In the genomic region with DNA sequence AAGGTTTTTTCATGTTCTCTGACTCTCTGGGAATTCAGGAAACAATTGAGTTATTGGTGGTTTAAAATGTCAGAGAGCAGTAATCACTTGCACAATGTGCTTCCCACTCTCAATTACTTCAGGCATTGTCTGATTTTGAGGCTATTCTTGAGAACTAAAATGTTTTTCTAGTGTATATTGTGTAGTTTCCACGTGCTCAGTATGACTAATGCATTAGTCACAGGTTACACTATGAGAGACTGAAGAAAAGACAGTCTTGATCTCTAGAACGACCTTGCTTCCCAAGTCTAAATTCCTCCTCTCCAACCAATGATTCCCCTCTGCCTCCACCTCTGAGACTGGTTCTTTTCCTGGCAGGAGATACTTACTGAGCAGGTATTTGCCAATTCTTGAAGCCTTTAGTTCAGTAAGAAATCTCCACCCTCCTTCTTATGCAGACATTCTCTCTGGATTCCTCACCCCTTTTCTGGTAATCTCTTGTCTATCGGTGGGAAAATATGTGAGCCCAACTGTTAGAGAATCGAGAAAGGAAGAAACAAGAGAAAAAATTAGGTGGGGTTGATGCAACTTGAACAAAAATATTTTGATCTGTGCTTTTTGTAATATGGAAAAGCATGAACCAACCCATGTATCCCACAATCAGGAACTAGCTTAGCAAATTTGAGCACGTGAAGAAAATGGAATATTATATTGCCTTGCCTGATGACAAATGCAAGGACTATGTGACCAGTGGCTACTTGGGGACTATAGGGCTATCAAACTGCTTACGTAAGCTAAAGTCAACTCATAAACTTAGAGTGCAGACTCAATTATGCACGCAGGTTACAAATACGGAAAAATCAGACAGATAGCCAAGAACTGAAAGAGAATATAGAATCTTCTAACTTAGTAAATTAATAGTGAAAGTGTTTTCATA, we compare ENCODE assay signal across 1 cellular context.
TF ChIP-seq lines count a peak whose summit lies in the region.

No MANE protein-coding gene starts in this region.

TF ChIP-seq in K562, 482 proteins besides CTCF, POLR2A, EP300 and RAD21 (continued from another document):
- TF ChIP-seq, protein P1, sequence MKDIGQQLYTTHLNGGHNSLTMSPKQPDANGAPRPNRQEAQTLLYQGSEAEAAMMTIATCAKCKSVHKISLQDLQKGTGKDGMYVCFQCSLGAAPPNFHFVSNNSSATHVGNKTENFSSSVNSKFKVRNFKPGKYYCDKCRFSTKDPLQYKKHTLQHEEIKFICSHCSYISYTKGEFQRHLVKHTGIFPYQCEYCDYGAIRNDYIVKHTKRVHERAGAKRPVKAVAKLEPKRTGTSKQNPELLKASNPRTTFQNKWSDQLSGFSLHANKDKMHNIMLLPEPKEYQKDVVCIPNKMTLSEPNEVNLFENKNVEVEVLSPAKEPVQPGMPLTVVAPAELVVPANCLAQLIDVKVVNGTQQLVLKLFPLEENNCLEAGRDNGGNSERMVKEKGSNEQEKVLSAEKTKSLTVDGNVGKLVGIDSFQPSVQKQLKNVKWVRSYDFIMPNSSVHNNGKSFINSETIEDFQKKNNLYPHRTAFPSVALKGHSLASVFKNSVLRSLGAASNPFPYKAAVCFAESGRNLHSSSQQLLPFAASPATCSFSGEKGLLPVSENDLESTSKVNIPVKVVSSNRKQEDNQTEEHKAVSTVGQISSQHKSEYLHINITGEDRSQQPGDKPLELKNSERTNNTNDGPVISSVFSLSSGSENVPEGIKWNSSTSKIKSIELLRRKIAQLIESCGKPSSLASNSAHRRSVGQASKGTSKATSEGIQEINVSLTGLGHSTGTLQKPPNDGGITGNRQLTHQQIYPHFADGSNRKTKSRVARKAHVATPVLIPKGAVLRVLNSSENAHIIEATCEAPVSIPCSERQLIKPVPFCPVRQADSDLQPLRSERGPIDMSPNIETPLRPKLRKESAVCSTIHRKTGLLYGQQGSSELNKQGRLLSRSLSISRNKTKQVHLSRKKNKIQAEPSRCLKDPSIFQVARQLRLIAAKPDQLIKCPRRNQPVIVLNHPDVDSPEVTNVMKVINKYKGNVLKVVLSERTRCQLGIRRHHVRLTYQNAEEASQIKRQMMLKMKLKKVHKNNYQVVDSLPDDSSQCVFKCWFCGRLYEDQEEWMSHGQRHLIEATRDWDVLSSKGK (CRISPR knock-in tag; IDR thresholded peaks at IDR 0.05) = no peak
- TF ChIP-seq MED1 (CRISPR knock-in tag; IDR thresholded peaks at IDR 0.05; ENCODE audit: borderline replicate concordance) (no peak), ZNF274 (IDR thresholded peaks at IDR 0.05; ENCODE audit: borderline replicate concordance, low read depth, low read length) (no peak), NKRF (IDR thresholded peaks at IDR 0.05; ENCODE audit: borderline replicate concordance) (no peak), HNRNPK (IDR thresholded peaks at IDR 0.05; ENCODE audit: low read depth, low read length, poor library complexity, severe bottlenecking) (no peak), NCOA6 (IDR thresholded peaks at IDR 0.05) (no peak), FOSL1 (tag; conservative IDR thresholded peaks at IDR 0.05) (peak; percentile 100), SP1 (CRISPR knock-in tag; IDR thresholded peaks at IDR 0.05) (no peak), HNRNPH1 (optimal IDR thresholded peaks at IDR 0.05; ENCODE audit: low read depth, low read length) (no peak), CREB1 (IDR thresholded peaks at IDR 0.05) (no peak), CREB1 (CRISPR knock-in tag; IDR thresholded peaks at IDR 0.05) (no peak), SIN3B (IDR thresholded peaks at IDR 0.05; ENCODE audit: low read depth) (no peak), HOXB6 (CRISPR knock-in tag; IDR thresholded peaks at IDR 0.05; ENCODE audit: borderline replicate concordance) (no peak), SMARCB1 (IDR thresholded peaks at IDR 0.05; ENCODE audit: insufficient read length, low read depth) (no peak), NR3C1 (CRISPR knock-in tag; IDR thresholded peaks at IDR 0.05) (no peak), PTBP1 (IDR thresholded peaks at IDR 0.05; ENCODE audit: low read depth, low read length) (no peak), MCM3 (IDR thresholded peaks at IDR 0.05) (no peak), SRSF9 (IDR thresholded peaks at IDR 0.05; ENCODE audit: borderline replicate concordance, low read depth, low read length) (no peak), MAFF (IDR thresholded peaks at IDR 0.05; ENCODE audit: low read length) (peak; percentile 75), ZNF212 (CRISPR knock-in tag; IDR thresholded peaks at IDR 0.05) (no peak), TBP (optimal IDR thresholded peaks at IDR 0.05; ENCODE audit: low read depth, low read length) (no peak), RREB1 (CRISPR knock-in tag; IDR thresholded peaks at IDR 0.05) (no peak)
- TF ChIP-seq, protein P2, sequence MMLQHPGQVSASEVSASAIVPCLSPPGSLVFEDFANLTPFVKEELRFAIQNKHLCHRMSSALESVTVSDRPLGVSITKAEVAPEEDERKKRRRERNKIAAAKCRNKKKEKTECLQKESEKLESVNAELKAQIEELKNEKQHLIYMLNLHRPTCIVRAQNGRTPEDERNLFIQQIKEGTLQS (IDR thresholded peaks at IDR 0.05) = peak; percentile 89
- TF ChIP-seq, protein P2 (CRISPR knock-in tag; conservative IDR thresholded peaks at IDR 0.05) = no peak
- TF ChIP-seq, protein P3, sequence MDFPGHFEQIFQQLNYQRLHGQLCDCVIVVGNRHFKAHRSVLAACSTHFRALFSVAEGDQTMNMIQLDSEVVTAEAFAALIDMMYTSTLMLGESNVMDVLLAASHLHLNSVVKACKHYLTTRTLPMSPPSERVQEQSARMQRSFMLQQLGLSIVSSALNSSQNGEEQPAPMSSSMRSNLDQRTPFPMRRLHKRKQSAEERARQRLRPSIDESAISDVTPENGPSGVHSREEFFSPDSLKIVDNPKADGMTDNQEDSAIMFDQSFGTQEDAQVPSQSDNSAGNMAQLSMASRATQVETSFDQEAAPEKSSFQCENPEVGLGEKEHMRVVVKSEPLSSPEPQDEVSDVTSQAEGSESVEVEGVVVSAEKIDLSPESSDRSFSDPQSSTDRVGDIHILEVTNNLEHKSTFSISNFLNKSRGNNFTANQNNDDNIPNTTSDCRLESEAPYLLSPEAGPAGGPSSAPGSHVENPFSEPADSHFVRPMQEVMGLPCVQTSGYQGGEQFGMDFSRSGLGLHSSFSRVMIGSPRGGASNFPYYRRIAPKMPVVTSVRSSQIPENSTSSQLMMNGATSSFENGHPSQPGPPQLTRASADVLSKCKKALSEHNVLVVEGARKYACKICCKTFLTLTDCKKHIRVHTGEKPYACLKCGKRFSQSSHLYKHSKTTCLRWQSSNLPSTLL (IDR thresholded peaks at IDR 0.05) = no peak
